ENCODE assay signal across 20 cellular contexts in genomic region chr22:24066872-24067271, GRCh38. TPM values are rescaled to one million over a fixed set of nuclear protein-coding genes. Genes with fewer than 3 reads are reported as not detected.
DNase-seq lines count a peak whose midpoint lies in the region; ATAC-seq and TF ChIP-seq lines count a peak whose summit lies in the region.
"Had no signal": no experiment of that assay in that cellular context is flagged by ENCODE, and none has a peak within 500 bp of the region (broad histone marks: within the 10 kb centered on the region; RNA-seq: fewer than 3 reads in every experiment).

No MANE protein-coding gene starts in this region.

- 54% methylated on average over 8 of the region's 8 CpGs; no CpG with 5 or more reads in 1 of the 2 donors for WGBS in transverse colon (ENCODE audit: low coverage in 1 of 2), 2 donors

- H3K36me3 ChIP-seq in colonic mucosa = peaks cover 23% of the 10 kb centered on the region
- peaks cover 0 to 13% (median 3%) of the 10 kb centered on the region in 4 donors for H3K36me3 ChIP-seq in transverse colon

- no peak overlapping the region for H3K4me3 ChIP-seq in colonic mucosa
- H3K4me3 ChIP-seq in transverse colon = no peak overlapping the region
- H3K4me3 ChIP-seq: ascending aorta, vagina had no signal

- intact Hi-C loops in colonic mucosa (cut with DNase I) = no loop called here
- intact Hi-C loops in transverse colon (cut with DNase I; ENCODE audit: low total_unique reads) = no loop called here

- no peak overlapping the region for H3K4me3 Mint-ChIP-seq in activated naive CD8-positive, alpha-beta T cell treated with anti-CD3 and anti-CD28 coated beads, Interleukin-2, amount 10 ng/mL, durations not matched to agents 7 days and 5 days
- no peak overlapping the region for H3K4me3 Mint-ChIP-seq in activated naive CD8-positive, alpha-beta T cell treated with anti-CD3 and anti-CD28 coated beads for 36 hours
- H3K4me3 Mint-ChIP-seq: natural killer cell, T-cell had no signal

- no peak for TF ChIP-seq EP300 in transverse colon (IDR thresholded peaks at IDR 0.05; ENCODE audit: low read depth)

- no peak for DNase-seq in activated naive CD8-positive, alpha-beta T cell treated with anti-CD3 and anti-CD28 coated beads, Interleukin-2, amount 10 ng/mL, durations not matched to agents 7 days and 5 days
- DNase-seq in activated naive CD8-positive, alpha-beta T cell treated with anti-CD3 and anti-CD28 coated beads for 36 hours = no peak
- DNase-seq in NCI-H2029 (lab: John Stamatoyannopoulos, UW) = peak; percentile 85
- peak; percentile 47 for DNase-seq in colonic mucosa
- DNase-seq in transverse colon = peak; percentile 67
- no peak for DNase-seq in T-helper 9 cell
- no peak for DNase-seq in activated CD4-positive, alpha-beta T cell treated with anti-CD3 and anti-CD28 coated beads, Interleukin-2, amount 50 U/mL, for 48 hours
- DNase-seq: ACHN; activated CD4-positive, CD25-positive, alpha-beta regulatory T cell; foreskin melanocyte; GDM1; Kasumi-1; natural killer cell; NCI-H1694; NCI-H748 treated with DMSO at 0.1 percent for 48 hours; stimulated activated naive CD4-positive, alpha-beta T cell; T-cell had no signal

- no peak for ATAC-seq in activated naive CD8-positive, alpha-beta T cell treated with anti-CD3 and anti-CD28 coated beads, Interleukin-2, amount 10 ng/mL, durations not matched to agents 7 days and 5 days (ENCODE audit: low read depth)
- ATAC-seq in HG02840 (IDR thresholded peaks at IDR 0.05; ENCODE audit: low FRiP score, unreplicated experiment) = no peak
- ATAC-seq: natural killer cell, T-cell had no signal

- in situ Hi-C loops in transverse colon (cut with MboI; ENCODE audit: low pct_ligation_motif_present in 1 of 4, low pct_unique_long_range_greater_than_20kb in 1 of 4, low sequenced_read_pairs in 3 of 4) = no loop called here

- peaks cover 4% of the 10 kb centered on the region for H3K4me1 Mint-ChIP-seq in activated naive CD8-positive, alpha-beta T cell treated with anti-CD3 and anti-CD28 coated beads, Interleukin-2, amount 10 ng/mL, durations not matched to agents 7 days and 5 days
- peaks cover 23% of the 10 kb centered on the region for H3K4me1 Mint-ChIP-seq in activated naive CD8-positive, alpha-beta T cell treated with anti-CD3 and anti-CD28 coated beads for 36 hours
- H3K4me1 Mint-ChIP-seq: natural killer cell had no signal

- peak overlapping the region; percentile 62 for H3K27ac Mint-ChIP-seq in activated naive CD8-positive, alpha-beta T cell treated with anti-CD3 and anti-CD28 coated beads, Interleukin-2, amount 10 ng/mL, durations not matched to agents 7 days and 5 days
- no peak overlapping the region for H3K27ac Mint-ChIP-seq in activated naive CD8-positive, alpha-beta T cell treated with anti-CD3 and anti-CD28 coated beads for 36 hours
- H3K27ac Mint-ChIP-seq: natural killer cell, T-cell had no signal

- H3K4me1 ChIP-seq in colonic mucosa (peaks cover 3% of the 10 kb centered on the region), transverse colon (peaks cover 0 to 22% (median 8%) of the 10 kb centered on the region in 4 donors)
- H3K4me1 ChIP-seq: ascending aorta, vagina had no signal

- H3K27ac ChIP-seq in colonic mucosa = no peak overlapping the region
- no peak overlapping the region for H3K27ac ChIP-seq in transverse colon
- H3K27ac ChIP-seq: ascending aorta, vagina had no signal

- TF ChIP-seq CTCF in colonic mucosa (IDR thresholded peaks at IDR 0.05) = no peak
- TF ChIP-seq CTCF in transverse colon (IDR thresholded peaks at IDR 0.05) = no peak

- H3K27me3 Mint-ChIP-seq in activated naive CD8-positive, alpha-beta T cell treated with anti-CD3 and anti-CD28 coated beads, Interleukin-2, amount 10 ng/mL, durations not matched to agents 7 days and 5 days = no peaks in the 10 kb centered on the region
- no peaks in the 10 kb centered on the region for H3K27me3 Mint-ChIP-seq in activated naive CD8-positive, alpha-beta T cell treated with anti-CD3 and anti-CD28 coated beads for 36 hours
- H3K27me3 Mint-ChIP-seq: T-cell had no signal

- peaks cover 49% of the 10 kb centered on the region for H3K36me3 Mint-ChIP-seq in activated naive CD8-positive, alpha-beta T cell treated with anti-CD3 and anti-CD28 coated beads, Interleukin-2, amount 10 ng/mL, durations not matched to agents 7 days and 5 days
- peaks cover 38% of the 10 kb centered on the region for H3K36me3 Mint-ChIP-seq in activated naive CD8-positive, alpha-beta T cell treated with anti-CD3 and anti-CD28 coated beads for 36 hours
- H3K36me3 Mint-ChIP-seq: natural killer cell had no signal

- H3K9ac ChIP-seq in colonic mucosa (ENCODE audit: low read depth in 2 of 2, low read length in 2 of 2) = no peak overlapping the region

- H3K27me3 ChIP-seq in colonic mucosa (no peaks in the 10 kb centered on the region), transverse colon (no peaks in the 10 kb centered on the region)
- H3K27me3 ChIP-seq: ascending aorta, vagina had no signal

- no peaks in the 10 kb centered on the region for H3K9me3 ChIP-seq in colonic mucosa
- H3K9me3 ChIP-seq in transverse colon = no peaks in the 10 kb centered on the region
- H3K9me3 ChIP-seq: ascending aorta, vagina had no signal

- H3K9me3 Mint-ChIP-seq in activated naive CD8-positive, alpha-beta T cell treated with anti-CD3 and anti-CD28 coated beads, Interleukin-2, amount 10 ng/mL, durations not matched to agents 7 days and 5 days = no peaks in the 10 kb centered on the region
- H3K9me3 Mint-ChIP-seq in activated naive CD8-positive, alpha-beta T cell treated with anti-CD3 and anti-CD28 coated beads for 36 hours = no peaks in the 10 kb centered on the region
- H3K9me3 Mint-ChIP-seq: natural killer cell, T-cell had no signal

- TF ChIP-seq POLR2A in transverse colon (IDR thresholded peaks at IDR 0.05) = no peak

- POLR2A ChIA-PET in activated naive CD8-positive, alpha-beta T cell treated with anti-CD3 and anti-CD28 coated beads, Interleukin-2, amount 10 ng/mL, durations not matched to agents 7 days and 5 days (lab: Charles Lee) = no interaction called here

RNA-seq across cellular contexts. Expression of gene CABIN1, which starts 55.8 kb away (rescaled TPM):
- 100 to 1,000 TPM; 153 to 159 TPM for total RNA-seq in activated naive CD8-positive, alpha-beta T cell treated with anti-CD3 and anti-CD28 coated beads, Interleukin-2, amount 10 ng/mL, durations not matched to agents 7 days and 5 days
- total RNA-seq in activated naive CD8-positive, alpha-beta T cell treated with anti-CD3 and anti-CD28 coated beads for 36 hours = 10 to 100 TPM; 71.0 to 75.8 TPM
- total RNA-seq in colonic mucosa (10 to 100 TPM; 46.3 to 85.2 TPM), transverse colon (100 to 1,000 TPM in 1 of 4 donors, 10 to 100 TPM in 3; 68.6 to 178 (median 79.6) TPM)

Comparison
In these comparisons a context has a peak if more than half of its experiments do, and no peak if none do; other contexts are left out.
1. DNase-seq: peak in NCI-H2029 (single experiment), colonic mucosa (single experiment) and transverse colon (single experiment); none in activated naive CD8-positive, alpha-beta T cell treated with anti-CD3 and anti-CD28 coated beads, Interleukin-2, amount 10 ng/mL, durations not matched to agents 7 days and 5 days (single experiment), activated naive CD8-positive, alpha-beta T cell treated with anti-CD3 and anti-CD28 coated beads for 36 hours (single experiment), T-helper 9 cell (single experiment) and activated CD4-positive, alpha-beta T cell treated with anti-CD3 and anti-CD28 coated beads, Interleukin-2, amount 50 U/mL, for 48 hours (0 of 2).